In genomic region chr1:237471377-237471776, GRCh38 we compare ENCODE assay signal across 11 cellular contexts.
DNase-seq lines count a peak whose midpoint lies in the region; TF ChIP-seq lines count a peak whose summit lies in the region.
"Had no signal": no experiment of that assay in that cellular context is flagged by ENCODE, and none has a peak within 500 bp of the region (broad histone marks: within the 10 kb centered on the region; RNA-seq: fewer than 3 reads in every experiment).

No MANE protein-coding gene starts in this region.

- peak overlapping the region; percentile 84 for H2AFZ ChIP-seq in neuronal stem cell (ENCODE audit: low read length)
- H2AFZ ChIP-seq: GM23248 had no signal

- H3K4ac ChIP-seq in neuronal stem cell (ENCODE audit: low read length) = no peak overlapping the region

- intact Hi-C loops in transverse colon (cut with DNase I; ENCODE audit: low total_unique reads) = no loop called here

- no peak for TF ChIP-seq EP300 in transverse colon (IDR thresholded peaks at IDR 0.05; ENCODE audit: low read depth)

- H2BK12ac ChIP-seq in neuronal stem cell (ENCODE audit: low read length) = no peak overlapping the region

- TF ChIP-seq CTCF in 22Rv1 (IDR thresholded peaks at IDR 0.05) = no peak
- no peak for TF ChIP-seq CTCF in C4-2B (conservative IDR thresholded peaks at IDR 0.05)
- no peak for TF ChIP-seq CTCF in NB4 (IDR thresholded peaks at IDR 0.05; ENCODE audit: low read depth, low read length)
- TF ChIP-seq CTCF in transverse colon (IDR thresholded peaks at IDR 0.05) = no peak

- no peak overlapping the region for H3K23ac ChIP-seq in neuronal stem cell (ENCODE audit: low read depth, low read length, poor library complexity)

- no peak overlapping the region for H2AK5ac ChIP-seq in neuronal stem cell (ENCODE audit: low read depth, low read length)

- H3K27me3 ChIP-seq in neuronal stem cell (ENCODE audit: control insufficient read depth in 3 of 3, insufficient read depth in 3 of 3, low read depth in 1 of 3, low read length in 3 of 3) (no peaks in the 10 kb centered on the region), transverse colon (no peaks in the 10 kb centered on the region)

- H4K91ac ChIP-seq in neuronal stem cell (ENCODE audit: low read depth, low read length, poor library complexity) = no peak overlapping the region

- no peak overlapping the region for H2BK5ac ChIP-seq in neuronal stem cell (ENCODE audit: low read length)

- H2BK120ac ChIP-seq in neuronal stem cell (ENCODE audit: low read depth, low read length) = no peak overlapping the region

- TF ChIP-seq POLR2A in NB4 (IDR thresholded peaks at IDR 0.05; ENCODE audit: extremely low read depth, insufficient read length) (peak; percentile 0), transverse colon (IDR thresholded peaks at IDR 0.05) (no peak)

- in situ Hi-C loops in transverse colon (cut with MboI; ENCODE audit: low pct_ligation_motif_present in 1 of 4, low pct_unique_long_range_greater_than_20kb in 1 of 4, low sequenced_read_pairs in 3 of 4) = no loop called here

- no peaks in the 10 kb centered on the region for H3K36me3 ChIP-seq in neuronal stem cell (replicated peaks in 1 of 2; ENCODE audit: control insufficient read depth in 2 of 2, insufficient read depth in 2 of 2, low read length in 2 of 2)
- H3K36me3 ChIP-seq in transverse colon = no peaks in the 10 kb centered on the region

- DNase-seq in NB4 (ENCODE audit: low read depth) = peak; percentile 30
- no peak for DNase-seq in neuronal stem cell (ENCODE audit: low spot score)
- no peak for DNase-seq in NCI-H226
- DNase-seq in NCI-H2171 treated with DMSO at 0.1 percent for 48 hours (lab: John Stamatoyannopoulos, UW) = no peak
- no peak for DNase-seq in transverse colon
- DNase-seq: DMS79 treated with DMSO at 0.1 percent for 48 hours, EL, GM23248 had no signal

- no peak overlapping the region for H3K18ac ChIP-seq in neuronal stem cell (ENCODE audit: low read length)

- H2BK15ac ChIP-seq in neuronal stem cell (ENCODE audit: low read length) = no peak overlapping the region

- no peaks in the 10 kb centered on the region for H3K4me1 ChIP-seq in neuronal stem cell (ENCODE audit: control insufficient read depth in 2 of 2, insufficient read depth in 1 of 2, low read depth in 1 of 2, low read length in 2 of 2)
- no peaks in the 10 kb centered on the region for H3K4me1 ChIP-seq in transverse colon
- H3K4me1 ChIP-seq: A549 had no signal

- H3K9me3 ChIP-seq in neuronal stem cell (replicated peaks in 1 of 2; ENCODE audit: control insufficient read depth in 2 of 2, insufficient read depth in 1 of 2, low read depth in 1 of 2, low read length in 2 of 2) = no peaks in the 10 kb centered on the region
- H3K9me3 ChIP-seq in transverse colon = no peaks in the 10 kb centered on the region
- H3K9me3 ChIP-seq: A549 had no signal

- no peak overlapping the region for H3K14ac ChIP-seq in neuronal stem cell (ENCODE audit: low read length)

- H3K4me3 ChIP-seq in NB4 (ENCODE audit: low read depth, low read length) (peak overlapping the region; percentile 76), neuronal stem cell (ENCODE audit: low read length in 2 of 2) (no peak overlapping the region), transverse colon (no peak overlapping the region)
- H3K4me3 ChIP-seq: A549, GM23248 had no signal

- H3K79me1 ChIP-seq in neuronal stem cell (ENCODE audit: low read depth, low read length) = no peaks in the 10 kb centered on the region

- H3K4me2 ChIP-seq in neuronal stem cell (ENCODE audit: insufficient read depth, low read length, poor library complexity, severe bottlenecking) = no peak overlapping the region
- H3K4me2 ChIP-seq: A549 had no signal

- H4K8ac ChIP-seq in neuronal stem cell (ENCODE audit: low read depth, low read length) = no peak overlapping the region

- peak overlapping the region; percentile 68 for H3K27ac ChIP-seq in 22Rv1
- H3K27ac ChIP-seq in C4-2B = peak overlapping the region; percentile 69
- no peak overlapping the region for H3K27ac ChIP-seq in neuronal stem cell (replicated peaks; ENCODE audit: low read length)
- H3K27ac ChIP-seq in transverse colon = no peak overlapping the region
- H3K27ac ChIP-seq: A549, GM23248 had no signal

- no CpG with 5 or more reads among the region's 1 CpG for WGBS in neuronal stem cell (ENCODE audit: extremely low coverage in 2 of 2, insufficient read length in 2 of 2, insufficient replicate concordance in 1 of 2), 2 donors
- WGBS in transverse colon (ENCODE audit: low coverage in 1 of 2), 2 donors = 0 to 40% methylated on average over 1 of the region's 1 CpG

- no peak overlapping the region for H3K9ac ChIP-seq in neuronal stem cell (ENCODE audit: low read depth, low read length, poor library complexity)
- H3K9ac ChIP-seq: GM23248 had no signal

Comparison
In these comparisons a context has a peak if more than half of its experiments do, and no peak if none do; other contexts are left out.
1. H3K27ac ChIP-seq: peak in 22Rv1 (single experiment) and C4-2B (single experiment); none in neuronal stem cell (single experiment) and transverse colon (0 of 4).